ENCODE assay signal across 1 cellular context in the genomic region with DNA sequence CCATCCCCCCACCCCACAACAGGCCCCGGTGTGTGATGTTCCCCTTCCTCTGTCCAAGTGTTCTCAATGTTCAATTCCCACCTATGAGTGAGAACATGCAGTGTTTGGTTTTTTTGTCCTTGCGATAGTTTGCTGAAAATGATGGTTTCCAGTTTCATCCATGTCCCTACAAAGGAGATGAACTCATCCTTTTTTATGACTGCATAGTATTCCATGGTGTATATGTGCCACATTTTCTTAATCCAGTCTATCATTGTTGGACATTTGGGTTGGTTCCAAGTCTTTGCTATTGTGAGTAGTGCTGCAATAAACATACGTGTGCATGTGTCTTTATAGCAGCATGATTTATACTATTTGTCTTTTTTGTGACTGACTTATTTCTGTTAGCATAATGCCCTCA. TPM values are rescaled to one million over a fixed set of nuclear protein-coding genes. Genes with fewer than 3 reads are reported as not detected.
"Had no signal": no experiment of that assay in that cellular context is flagged by ENCODE, and none has a peak within 500 bp of the region (broad histone marks: within the 10 kb centered on the region; RNA-seq: fewer than 3 reads in every experiment).

No MANE protein-coding gene starts in this region.

RNA-seq across cellular contexts. Expression of a gene that starts 5.1 kb away (rescaled TPM):
- total RNA-seq: OCI-LY7 had no signal
